16 cellular contexts compared by ENCODE assay signal in the genomic region with DNA sequence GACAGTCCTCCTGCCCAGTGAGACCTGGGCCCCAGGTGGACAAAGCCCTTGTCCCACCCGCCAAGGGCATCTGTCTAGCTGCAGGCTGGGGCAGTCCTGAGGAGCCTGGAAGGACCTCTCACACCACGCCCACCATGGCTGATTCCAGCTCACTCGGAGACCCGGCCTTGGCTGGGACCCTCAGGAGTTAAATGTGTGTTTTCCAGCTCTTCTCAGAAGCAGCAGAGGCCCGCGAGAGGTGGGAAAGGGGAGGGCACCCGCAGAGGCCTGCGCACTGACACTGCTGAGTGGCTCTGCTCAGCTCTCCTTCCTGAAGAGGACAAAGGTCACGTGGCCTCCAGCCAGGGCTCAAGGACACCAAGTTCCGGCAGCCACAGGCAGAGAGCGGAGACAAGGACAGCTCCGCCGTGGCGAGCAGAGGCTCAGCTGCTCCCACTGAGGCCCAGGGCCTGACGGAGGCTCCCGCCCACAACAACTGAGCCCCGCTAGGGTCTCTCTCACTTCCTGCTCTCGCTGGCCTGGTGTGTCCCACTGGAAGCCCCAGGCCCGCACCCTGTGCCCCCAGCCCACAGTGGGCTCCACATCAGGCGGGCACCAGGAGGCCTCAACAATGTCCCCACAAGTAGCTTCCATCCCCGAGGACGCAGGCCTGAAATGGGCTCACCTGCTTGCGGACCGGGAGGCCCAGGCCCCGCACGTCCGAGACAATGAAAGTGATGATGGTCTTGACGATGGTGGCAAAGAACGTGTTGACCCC. TPM values are rescaled to one million over a fixed set of nuclear protein-coding genes. Genes with fewer than 3 reads are reported as not detected.
A peak's percentile ranks its signal among the peaks of the same experiment; 100 is the strongest.
DNase-seq lines count a peak whose midpoint lies in the region; ATAC-seq and TF ChIP-seq lines count a peak whose summit lies in the region.
"Had no signal": no experiment of that assay in that cellular context is flagged by ENCODE, and none has a peak within 500 bp of the region (broad histone marks: within the 10 kb centered on the region; RNA-seq: fewer than 3 reads in every experiment).

No MANE protein-coding gene starts in this region.

- peaks cover 18% of the 10 kb centered on the region for H3K36me3 Mint-ChIP-seq in natural killer cell treated with Interleukin-12 subunit alpha and Interleukin-12 subunit beta and Interleukin-15 and Interleukin-18, amount 100 ng/mL, for 72 hours
- H3K36me3 Mint-ChIP-seq in natural killer cell (peaks cover under 1% of the 10 kb centered on the region), nephron progenitor cell (ENCODE audit: low read depth) (peaks cover 46% of the 10 kb centered on the region)

- ATAC-seq in natural killer cell treated with Interleukin-12 subunit alpha and Interleukin-12 subunit beta and Interleukin-15 and Interleukin-18, amount 100 ng/mL, for 72 hours = no peak
- ATAC-seq in natural killer cell = no peak
- no peak for ATAC-seq in GM19452 (IDR thresholded peaks at IDR 0.05; ENCODE audit: unreplicated experiment)
- ATAC-seq: activated CD8-positive, alpha-beta T cell treated with anti-CD3 and anti-CD28 coated beads, Interleukin-2, amount 10 ng/mL, durations not matched to agents 7 days and 5 days had no signal

- no peaks in the 10 kb centered on the region for H3K4me1 Mint-ChIP-seq in natural killer cell treated with Interleukin-12 subunit alpha and Interleukin-12 subunit beta and Interleukin-15 and Interleukin-18, amount 100 ng/mL, for 72 hours (ENCODE audit: low read depth in 2 of 2)
- no peaks in the 10 kb centered on the region for H3K4me1 Mint-ChIP-seq in natural killer cell
- no peaks in the 10 kb centered on the region for H3K4me1 Mint-ChIP-seq in nephron progenitor cell

- H3K36me3 ChIP-seq in left ventricle myocardium inferior = peaks cover 15% of the 10 kb centered on the region
- H3K36me3 ChIP-seq in effector memory CD4-positive, alpha-beta T cell (ENCODE audit: control insufficient read depth, insufficient read depth, low read length) = peaks cover 16% of the 10 kb centered on the region
- H3K36me3 ChIP-seq: prostate gland had no signal

- H3K4me3 ChIP-seq in left ventricle myocardium inferior = no peak overlapping the region
- H3K4me3 ChIP-seq in effector memory CD4-positive, alpha-beta T cell (ENCODE audit: insufficient read depth, low read depth, low read length, poor library complexity, severe bottlenecking) = no peak overlapping the region
- H3K4me3 ChIP-seq: prostate gland, SK-N-MC had no signal

- peak; percentile 54 for DNase-seq in natural killer cell treated with Interleukin-12 subunit alpha and Interleukin-12 subunit beta and Interleukin-15 and Interleukin-18, amount 100 ng/mL, for 72 hours (ENCODE audit: low spot score)
- DNase-seq in natural killer cell (no peak), left ventricle myocardium inferior (peak; percentile 79), nephron progenitor cell (peak; percentile 12), ureter (ENCODE audit: low spot score) (peak; percentile 41), HuH-7 (ENCODE audit: low spot score) (no peak)
- DNase-seq in effector memory CD4-positive, alpha-beta T cell = no peak
- DNase-seq: activated CD8-positive, alpha-beta T cell treated with anti-CD3 and anti-CD28 coated beads, Interleukin-2, amount 10 ng/mL, durations not matched to agents 7 days and 5 days; activated naive CD4-positive, alpha-beta T cell treated with anti-CD3 and anti-CD28 coated beads for 36 hours; foreskin melanocyte; midbrain; NCI-H187; NCI-H510A had no signal

- H3K9me3 Mint-ChIP-seq in natural killer cell treated with Interleukin-12 subunit alpha and Interleukin-12 subunit beta and Interleukin-15 and Interleukin-18, amount 100 ng/mL, for 72 hours = no peaks in the 10 kb centered on the region
- H3K9me3 Mint-ChIP-seq in natural killer cell (no peaks in the 10 kb centered on the region), nephron progenitor cell (peaks cover 21% of the 10 kb centered on the region)

- H3K27ac Mint-ChIP-seq in natural killer cell treated with Interleukin-12 subunit alpha and Interleukin-12 subunit beta and Interleukin-15 and Interleukin-18, amount 100 ng/mL, for 72 hours = no peak overlapping the region
- H3K27ac Mint-ChIP-seq in natural killer cell (no peak overlapping the region), nephron progenitor cell (peak overlapping the region; percentile 61)
- H3K27ac Mint-ChIP-seq: activated CD8-positive, alpha-beta T cell treated with anti-CD3 and anti-CD28 coated beads, Interleukin-2, amount 10 ng/mL, durations not matched to agents 7 days and 5 days; activated naive CD4-positive, alpha-beta T cell treated with anti-CD3 and anti-CD28 coated beads for 36 hours had no signal

- TF ChIP-seq CTCF in natural killer cell (IDR thresholded peaks at IDR 0.05) (no peak), left ventricle myocardium inferior (IDR thresholded peaks at IDR 0.05; ENCODE audit: borderline replicate concordance) (no peak), nephron progenitor cell (IDR thresholded peaks at IDR 0.05) (no peak)

- peaks cover 10% of the 10 kb centered on the region for H3K4me1 ChIP-seq in left ventricle myocardium inferior
- H3K4me1 ChIP-seq in effector memory CD4-positive, alpha-beta T cell (ENCODE audit: control insufficient read depth, insufficient read depth, low read length, poor library complexity, severe bottlenecking) = no peaks in the 10 kb centered on the region
- H3K4me1 ChIP-seq: prostate gland had no signal

- no peaks in the 10 kb centered on the region for H3K27me3 Mint-ChIP-seq in natural killer cell treated with Interleukin-12 subunit alpha and Interleukin-12 subunit beta and Interleukin-15 and Interleukin-18, amount 100 ng/mL, for 72 hours
- H3K27me3 Mint-ChIP-seq in natural killer cell (ENCODE audit: low read depth in 2 of 2) = no peaks in the 10 kb centered on the region
- no peaks in the 10 kb centered on the region for H3K27me3 Mint-ChIP-seq in nephron progenitor cell (ENCODE audit: low read depth, poor library complexity)

- peaks cover 24% of the 10 kb centered on the region for H3K9me3 ChIP-seq in left ventricle myocardium inferior (replicated peaks)
- H3K9me3 ChIP-seq in effector memory CD4-positive, alpha-beta T cell (ENCODE audit: control insufficient read depth, low read length) = no peaks in the 10 kb centered on the region
- H3K9me3 ChIP-seq: prostate gland had no signal

- H3K27ac ChIP-seq in left ventricle myocardium inferior (replicated peaks) = peak overlapping the region; percentile 74
- no peak overlapping the region for H3K27ac ChIP-seq in effector memory CD4-positive, alpha-beta T cell (ENCODE audit: insufficient read depth, low read length, poor library complexity, severe bottlenecking)
- H3K27ac ChIP-seq: SK-N-MC had no signal

- H3K4me3 Mint-ChIP-seq in natural killer cell treated with Interleukin-12 subunit alpha and Interleukin-12 subunit beta and Interleukin-15 and Interleukin-18, amount 100 ng/mL, for 72 hours = no peak overlapping the region
- H3K4me3 Mint-ChIP-seq in natural killer cell (no peak overlapping the region), nephron progenitor cell (no peak overlapping the region)
- H3K4me3 Mint-ChIP-seq: activated CD8-positive, alpha-beta T cell treated with anti-CD3 and anti-CD28 coated beads, Interleukin-2, amount 10 ng/mL, durations not matched to agents 7 days and 5 days; activated naive CD4-positive, alpha-beta T cell treated with anti-CD3 and anti-CD28 coated beads for 36 hours had no signal

- no peaks in the 10 kb centered on the region for H3K27me3 ChIP-seq in left ventricle myocardium inferior (ENCODE audit: low read depth)
- no peaks in the 10 kb centered on the region for H3K27me3 ChIP-seq in effector memory CD4-positive, alpha-beta T cell (replicated peaks; ENCODE audit: control insufficient read depth, insufficient read depth, low read length, poor library complexity, severe bottlenecking)

- intact Hi-C loops in natural killer cell (cut with micrococcal nuclease) = no loop called here
- intact Hi-C loops in left ventricle myocardium inferior (cut with micrococcal nuclease) = no loop called here

RNA-seq across cellular contexts. Expression of gene SLC19A1, which starts 16.9 kb away (rescaled TPM):
- total RNA-seq in natural killer cell treated with Interleukin-12 subunit alpha and Interleukin-12 subunit beta and Interleukin-15 and Interleukin-18, amount 100 ng/mL, for 72 hours = 100 to 1,000 TPM in 1 of 2 donors, 10 to 100 TPM in 1; 23.3 to 110 TPM
- total RNA-seq in natural killer cell (1 to 10 TPM; 2.5 to 9.0 (median 4.9) TPM), left ventricle myocardium inferior (4.9 TPM), ureter (23.0 TPM)

Comparison
In these comparisons a context has a peak if more than half of its experiments do, and no peak if none do; other contexts are left out.
1. DNase-seq: peak in natural killer cell treated with Interleukin-12 subunit alpha and Interleukin-12 subunit beta and Interleukin-15 and Interleukin-18, amount 100 ng/mL, for 72 hours (single experiment), left ventricle myocardium inferior (single experiment), nephron progenitor cell (single experiment) and ureter (single experiment); none in natural killer cell (single experiment), effector memory CD4-positive, alpha-beta T cell (0 of 3) and HuH-7 (single experiment).